Comparison of ENCODE assay signal across 1 cellular context in the genomic region with DNA sequence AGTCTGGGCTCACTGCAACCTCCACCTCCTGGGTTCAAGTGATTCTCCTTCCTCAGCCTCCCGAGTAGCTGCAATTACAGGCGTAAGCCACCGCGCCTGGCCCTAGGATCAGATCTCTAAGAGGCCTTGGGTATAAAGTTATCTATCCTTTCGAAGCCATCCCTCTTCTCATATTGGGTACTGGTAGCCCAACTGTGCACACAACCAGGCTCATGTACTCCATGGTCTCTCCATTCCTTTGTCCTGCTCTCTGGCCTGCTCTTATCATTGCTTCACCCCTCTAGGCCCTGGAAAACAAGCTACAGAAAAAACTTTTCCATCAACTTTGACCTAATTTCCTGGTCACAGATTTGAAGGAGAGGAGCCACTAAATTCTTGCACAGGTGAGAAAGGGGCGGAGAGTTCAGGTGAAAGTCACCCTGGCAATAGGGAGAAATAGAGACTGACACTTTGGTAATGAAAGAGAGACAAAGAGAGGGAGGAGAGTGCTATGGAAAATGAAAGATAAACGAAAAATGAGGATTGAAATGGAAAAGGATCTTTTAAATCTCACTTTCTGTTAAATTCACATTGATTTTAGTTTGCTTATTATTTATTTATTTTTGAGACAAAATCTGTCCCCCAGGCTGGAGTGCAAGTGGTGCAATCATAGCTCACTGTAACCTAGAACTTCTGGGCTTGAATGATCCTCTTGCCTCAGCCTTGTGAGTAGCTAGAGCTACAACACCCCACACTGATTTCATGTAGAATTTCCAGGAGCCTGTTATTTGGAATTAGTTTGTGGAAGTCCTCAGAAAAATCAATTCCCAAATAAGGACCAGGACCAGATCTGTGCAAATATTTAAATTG.
TF ChIP-seq lines count a peak whose summit lies in the region.

No MANE protein-coding gene starts in this region.

TF ChIP-seq in K562, 482 proteins besides CTCF, POLR2A, EP300 and RAD21 (continued from another document):
- TF ChIP-seq CBX8 (IDR thresholded peaks at IDR 0.05; ENCODE audit: borderline replicate concordance, extremely low read depth, low read depth, low read length, poor library complexity, severe bottlenecking) (no peak), HOXB6 (CRISPR knock-in tag; IDR thresholded peaks at IDR 0.05; ENCODE audit: borderline replicate concordance) (peak; percentile 20; the same call in 1 of the 2 replicates), E2F3 (CRISPR knock-in tag; IDR thresholded peaks at IDR 0.05) (peak; percentile 41; the same call in 1 of the 2 replicates), ZSCAN29 (IDR thresholded peaks at IDR 0.05) (no peak), HSF4 (CRISPR knock-in tag; IDR thresholded peaks at IDR 0.05; ENCODE audit: borderline replicate concordance) (no peak), ZNF324 (CRISPR knock-in tag; IDR thresholded peaks at IDR 0.05) (no peak), SIX5 (IDR thresholded peaks at IDR 0.05; ENCODE audit: borderline replicate concordance in 1 of 2, insufficient read depth in 1 of 2, low read depth in 1 of 2, low read length in 2 of 2) (no peak), MTA3 (IDR thresholded peaks at IDR 0.05; ENCODE audit: borderline replicate concordance) (no peak), JUNB (CRISPR knock-in tag; conservative IDR thresholded peaks at IDR 0.05) (no peak), ZNF785 (CRISPR knock-in tag; IDR thresholded peaks at IDR 0.05) (no peak), RFX5 (IDR thresholded peaks at IDR 0.05; ENCODE audit: low read depth, low read length) (no peak), ZBTB7A (IDR thresholded peaks at IDR 0.05; ENCODE audit: borderline replicate concordance, control insufficient read depth, low read depth, low read length) (no peak), ZNF695 (CRISPR knock-in tag; IDR thresholded peaks at IDR 0.05) (no peak), TAL1 (IDR thresholded peaks at IDR 0.05) (no peak; the same call in 1 of the 2 replicates), CCNT2 (IDR thresholded peaks at IDR 0.05; ENCODE audit: borderline replicate concordance, extremely low read depth, insufficient read length, low read depth, low read length) (no peak), HDAC1 (IDR thresholded peaks at IDR 0.05) (no peak), HIVEP1 (CRISPR knock-in tag; IDR thresholded peaks at IDR 0.05) (no peak), ZFX (CRISPR knock-in tag; IDR thresholded peaks at IDR 0.05) (no peak), CCAR2 (IDR thresholded peaks at IDR 0.05; ENCODE audit: low read depth, low read length) (no peak), SMARCE1 (IDR thresholded peaks at IDR 0.05) (no peak), BDP1 (IDR thresholded peaks at IDR 0.05; ENCODE audit: insufficient read depth, insufficient read length) (no peak), NCOA4 (IDR thresholded peaks at IDR 0.05; ENCODE audit: partially characterized antibody) (no peak), XRCC4 (IDR thresholded peaks at IDR 0.05; ENCODE audit: extremely low read depth, insufficient read depth, insufficient read length) (no peak), JUND (IDR thresholded peaks at IDR 0.05; ENCODE audit: borderline replicate concordance, low read depth, low read length) (no peak), JUND (tag; IDR thresholded peaks at IDR 0.05; ENCODE audit: borderline replicate concordance, low read depth, low read length) (no peak), YBX1 (IDR thresholded peaks at IDR 0.05) (no peak), NBN (IDR thresholded peaks at IDR 0.05; ENCODE audit: low read depth) (0 out of 2 replicates have a peak, but pooled peaks have one; percentile 11), SLC30A9 (CRISPR knock-in tag; IDR thresholded peaks at IDR 0.05) (no peak), NCOA1 (IDR thresholded peaks at IDR 0.05; ENCODE audit: low read depth) (no peak), NUFIP1 (IDR thresholded peaks at IDR 0.05; ENCODE audit: partially characterized antibody) (no peak), ZNF134 (CRISPR knock-in tag; conservative IDR thresholded peaks at IDR 0.05) (no peak)
- TF ChIP-seq, protein P1, sequence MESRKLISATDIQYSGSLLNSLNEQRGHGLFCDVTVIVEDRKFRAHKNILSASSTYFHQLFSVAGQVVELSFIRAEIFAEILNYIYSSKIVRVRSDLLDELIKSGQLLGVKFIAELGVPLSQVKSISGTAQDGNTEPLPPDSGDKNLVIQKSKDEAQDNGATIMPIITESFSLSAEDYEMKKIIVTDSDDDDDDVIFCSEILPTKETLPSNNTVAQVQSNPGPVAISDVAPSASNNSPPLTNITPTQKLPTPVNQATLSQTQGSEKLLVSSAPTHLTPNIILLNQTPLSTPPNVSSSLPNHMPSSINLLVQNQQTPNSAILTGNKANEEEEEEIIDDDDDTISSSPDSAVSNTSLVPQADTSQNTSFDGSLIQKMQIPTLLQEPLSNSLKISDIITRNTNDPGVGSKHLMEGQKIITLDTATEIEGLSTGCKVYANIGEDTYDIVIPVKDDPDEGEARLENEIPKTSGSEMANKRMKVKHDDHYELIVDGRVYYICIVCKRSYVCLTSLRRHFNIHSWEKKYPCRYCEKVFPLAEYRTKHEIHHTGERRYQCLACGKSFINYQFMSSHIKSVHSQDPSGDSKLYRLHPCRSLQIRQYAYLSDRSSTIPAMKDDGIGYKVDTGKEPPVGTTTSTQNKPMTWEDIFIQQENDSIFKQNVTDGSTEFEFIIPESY (CRISPR knock-in tag; IDR thresholded peaks at IDR 0.05): peak; percentile 71
- TF ChIP-seq, protein P2, sequence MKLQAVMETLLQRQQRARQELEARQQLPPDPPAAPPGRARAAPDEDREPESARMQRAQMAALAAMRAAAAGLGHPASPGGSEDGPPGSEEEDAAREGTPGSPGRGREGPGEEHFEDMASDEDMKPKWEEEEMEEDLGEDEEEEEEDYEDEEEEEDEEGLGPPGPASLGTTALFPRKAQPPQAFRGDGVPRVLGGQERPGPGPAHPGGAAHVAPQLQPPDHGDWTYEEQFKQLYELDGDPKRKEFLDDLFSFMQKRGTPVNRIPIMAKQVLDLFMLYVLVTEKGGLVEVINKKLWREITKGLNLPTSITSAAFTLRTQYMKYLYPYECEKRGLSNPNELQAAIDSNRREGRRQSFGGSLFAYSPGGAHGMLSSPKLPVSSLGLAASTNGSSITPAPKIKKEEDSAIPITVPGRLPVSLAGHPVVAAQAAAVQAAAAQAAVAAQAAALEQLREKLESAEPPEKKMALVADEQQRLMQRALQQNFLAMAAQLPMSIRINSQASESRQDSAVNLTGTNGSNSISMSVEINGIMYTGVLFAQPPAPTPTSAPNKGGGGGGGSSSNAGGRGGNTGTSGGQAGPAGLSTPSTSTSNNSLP (IDR thresholded peaks at IDR 0.05; ENCODE audit: borderline replicate concordance, low read depth, low read length): no peak
- TF ChIP-seq, protein P3, sequence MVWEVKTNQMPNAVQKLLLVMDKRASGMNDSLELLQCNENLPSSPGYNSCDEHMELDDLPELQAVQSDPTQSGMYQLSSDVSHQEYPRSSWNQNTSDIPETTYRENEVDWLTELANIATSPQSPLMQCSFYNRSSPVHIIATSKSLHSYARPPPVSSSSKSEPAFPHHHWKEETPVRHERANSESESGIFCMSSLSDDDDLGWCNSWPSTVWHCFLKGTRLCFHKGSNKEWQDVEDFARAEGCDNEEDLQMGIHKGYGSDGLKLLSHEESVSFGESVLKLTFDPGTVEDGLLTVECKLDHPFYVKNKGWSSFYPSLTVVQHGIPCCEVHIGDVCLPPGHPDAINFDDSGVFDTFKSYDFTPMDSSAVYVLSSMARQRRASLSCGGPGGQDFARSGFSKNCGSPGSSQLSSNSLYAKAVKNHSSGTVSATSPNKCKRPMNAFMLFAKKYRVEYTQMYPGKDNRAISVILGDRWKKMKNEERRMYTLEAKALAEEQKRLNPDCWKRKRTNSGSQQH (CRISPR knock-in tag; IDR thresholded peaks at IDR 0.05): no peak
- TF ChIP-seq, protein P4, sequence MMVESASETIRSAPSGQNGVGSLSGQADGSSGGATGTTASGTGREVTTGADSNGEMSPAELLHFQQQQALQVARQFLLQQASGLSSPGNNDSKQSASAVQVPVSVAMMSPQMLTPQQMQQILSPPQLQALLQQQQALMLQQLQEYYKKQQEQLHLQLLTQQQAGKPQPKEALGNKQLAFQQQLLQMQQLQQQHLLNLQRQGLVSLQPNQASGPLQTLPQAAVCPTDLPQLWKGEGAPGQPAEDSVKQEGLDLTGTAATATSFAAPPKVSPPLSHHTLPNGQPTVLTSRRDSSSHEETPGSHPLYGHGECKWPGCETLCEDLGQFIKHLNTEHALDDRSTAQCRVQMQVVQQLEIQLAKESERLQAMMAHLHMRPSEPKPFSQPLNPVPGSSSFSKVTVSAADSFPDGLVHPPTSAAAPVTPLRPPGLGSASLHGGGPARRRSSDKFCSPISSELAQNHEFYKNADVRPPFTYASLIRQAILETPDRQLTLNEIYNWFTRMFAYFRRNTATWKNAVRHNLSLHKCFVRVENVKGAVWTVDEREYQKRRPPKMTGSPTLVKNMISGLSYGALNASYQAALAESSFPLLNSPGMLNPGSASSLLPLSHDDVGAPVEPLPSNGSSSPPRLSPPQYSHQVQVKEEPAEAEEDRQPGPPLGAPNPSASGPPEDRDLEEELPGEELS (CRISPR knock-in tag; IDR thresholded peaks at IDR 0.05; ENCODE audit: borderline replicate concordance): 0 out of 2 replicates have a peak, but pooled peaks have one; percentile 18
- TF ChIP-seq, protein P5, sequence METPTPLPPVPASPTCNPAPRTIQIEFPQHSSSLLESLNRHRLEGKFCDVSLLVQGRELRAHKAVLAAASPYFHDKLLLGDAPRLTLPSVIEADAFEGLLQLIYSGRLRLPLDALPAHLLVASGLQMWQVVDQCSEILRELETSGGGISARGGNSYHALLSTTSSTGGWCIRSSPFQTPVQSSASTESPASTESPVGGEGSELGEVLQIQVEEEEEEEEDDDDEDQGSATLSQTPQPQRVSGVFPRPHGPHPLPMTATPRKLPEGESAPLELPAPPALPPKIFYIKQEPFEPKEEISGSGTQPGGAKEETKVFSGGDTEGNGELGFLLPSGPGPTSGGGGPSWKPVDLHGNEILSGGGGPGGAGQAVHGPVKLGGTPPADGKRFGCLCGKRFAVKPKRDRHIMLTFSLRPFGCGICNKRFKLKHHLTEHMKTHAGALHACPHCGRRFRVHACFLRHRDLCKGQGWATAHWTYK (CRISPR knock-in tag; IDR thresholded peaks at IDR 0.05): peak; percentile 87
- TF ChIP-seq, protein P6, sequence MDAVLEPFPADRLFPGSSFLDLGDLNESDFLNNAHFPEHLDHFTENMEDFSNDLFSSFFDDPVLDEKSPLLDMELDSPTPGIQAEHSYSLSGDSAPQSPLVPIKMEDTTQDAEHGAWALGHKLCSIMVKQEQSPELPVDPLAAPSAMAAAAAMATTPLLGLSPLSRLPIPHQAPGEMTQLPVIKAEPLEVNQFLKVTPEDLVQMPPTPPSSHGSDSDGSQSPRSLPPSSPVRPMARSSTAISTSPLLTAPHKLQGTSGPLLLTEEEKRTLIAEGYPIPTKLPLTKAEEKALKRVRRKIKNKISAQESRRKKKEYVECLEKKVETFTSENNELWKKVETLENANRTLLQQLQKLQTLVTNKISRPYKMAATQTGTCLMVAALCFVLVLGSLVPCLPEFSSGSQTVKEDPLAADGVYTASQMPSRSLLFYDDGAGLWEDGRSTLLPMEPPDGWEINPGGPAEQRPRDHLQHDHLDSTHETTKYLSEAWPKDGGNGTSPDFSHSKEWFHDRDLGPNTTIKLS (IDR thresholded peaks at IDR 0.05; ENCODE audit: borderline replicate concordance, low read depth): no peak
- TF ChIP-seq, protein P7, sequence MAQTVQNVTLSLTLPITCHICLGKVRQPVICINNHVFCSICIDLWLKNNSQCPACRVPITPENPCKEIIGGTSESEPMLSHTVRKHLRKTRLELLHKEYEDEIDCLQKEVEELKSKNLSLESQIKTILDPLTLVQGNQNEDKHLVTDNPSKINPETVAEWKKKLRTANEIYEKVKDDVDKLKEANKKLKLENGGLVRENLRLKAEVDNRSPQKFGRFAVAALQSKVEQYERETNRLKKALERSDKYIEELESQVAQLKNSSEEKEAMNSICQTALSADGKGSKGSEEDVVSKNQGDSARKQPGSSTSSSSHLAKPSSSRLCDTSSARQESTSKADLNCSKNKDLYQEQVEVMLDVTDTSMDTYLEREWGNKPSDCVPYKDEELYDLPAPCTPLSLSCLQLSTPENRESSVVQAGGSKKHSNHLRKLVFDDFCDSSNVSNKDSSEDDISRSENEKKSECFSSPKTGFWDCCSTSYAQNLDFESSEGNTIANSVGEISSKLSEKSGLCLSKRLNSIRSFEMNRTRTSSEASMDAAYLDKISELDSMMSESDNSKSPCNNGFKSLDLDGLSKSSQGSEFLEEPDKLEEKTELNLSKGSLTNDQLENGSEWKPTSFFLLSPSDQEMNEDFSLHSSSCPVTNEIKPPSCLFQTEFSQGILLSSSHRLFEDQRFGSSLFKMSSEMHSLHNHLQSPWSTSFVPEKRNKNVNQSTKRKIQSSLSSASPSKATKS (CRISPR knock-in tag; IDR thresholded peaks at IDR 0.05): no peak
- TF ChIP-seq, protein P8, sequence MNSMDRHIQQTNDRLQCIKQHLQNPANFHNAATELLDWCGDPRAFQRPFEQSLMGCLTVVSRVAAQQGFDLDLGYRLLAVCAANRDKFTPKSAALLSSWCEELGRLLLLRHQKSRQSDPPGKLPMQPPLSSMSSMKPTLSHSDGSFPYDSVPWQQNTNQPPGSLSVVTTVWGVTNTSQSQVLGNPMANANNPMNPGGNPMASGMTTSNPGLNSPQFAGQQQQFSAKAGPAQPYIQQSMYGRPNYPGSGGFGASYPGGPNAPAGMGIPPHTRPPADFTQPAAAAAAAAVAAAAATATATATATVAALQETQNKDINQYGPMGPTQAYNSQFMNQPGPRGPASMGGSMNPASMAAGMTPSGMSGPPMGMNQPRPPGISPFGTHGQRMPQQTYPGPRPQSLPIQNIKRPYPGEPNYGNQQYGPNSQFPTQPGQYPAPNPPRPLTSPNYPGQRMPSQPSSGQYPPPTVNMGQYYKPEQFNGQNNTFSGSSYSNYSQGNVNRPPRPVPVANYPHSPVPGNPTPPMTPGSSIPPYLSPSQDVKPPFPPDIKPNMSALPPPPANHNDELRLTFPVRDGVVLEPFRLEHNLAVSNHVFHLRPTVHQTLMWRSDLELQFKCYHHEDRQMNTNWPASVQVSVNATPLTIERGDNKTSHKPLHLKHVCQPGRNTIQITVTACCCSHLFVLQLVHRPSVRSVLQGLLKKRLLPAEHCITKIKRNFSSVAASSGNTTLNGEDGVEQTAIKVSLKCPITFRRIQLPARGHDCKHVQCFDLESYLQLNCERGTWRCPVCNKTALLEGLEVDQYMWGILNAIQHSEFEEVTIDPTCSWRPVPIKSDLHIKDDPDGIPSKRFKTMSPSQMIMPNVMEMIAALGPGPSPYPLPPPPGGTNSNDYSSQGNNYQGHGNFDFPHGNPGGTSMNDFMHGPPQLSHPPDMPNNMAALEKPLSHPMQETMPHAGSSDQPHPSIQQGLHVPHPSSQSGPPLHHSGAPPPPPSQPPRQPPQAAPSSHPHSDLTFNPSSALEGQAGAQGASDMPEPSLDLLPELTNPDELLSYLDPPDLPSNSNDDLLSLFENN (IDR thresholded peaks at IDR 0.05; ENCODE audit: low read depth in 2 of 2, low read length in 2 of 2): no peak
- TF ChIP-seq, protein P9, sequence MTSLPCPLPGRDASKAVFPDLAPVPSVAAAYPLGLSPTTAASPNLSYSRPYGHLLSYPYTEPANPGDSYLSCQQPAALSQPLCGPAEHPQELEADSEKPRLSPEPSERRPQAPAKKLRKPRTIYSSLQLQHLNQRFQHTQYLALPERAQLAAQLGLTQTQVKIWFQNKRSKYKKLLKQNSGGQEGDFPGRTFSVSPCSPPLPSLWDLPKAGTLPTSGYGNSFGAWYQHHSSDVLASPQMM (CRISPR knock-in tag; IDR thresholded peaks at IDR 0.05): 0 out of 2 replicates have a peak, but pooled peaks have one; percentile 25
- TF ChIP-seq, protein P10, sequence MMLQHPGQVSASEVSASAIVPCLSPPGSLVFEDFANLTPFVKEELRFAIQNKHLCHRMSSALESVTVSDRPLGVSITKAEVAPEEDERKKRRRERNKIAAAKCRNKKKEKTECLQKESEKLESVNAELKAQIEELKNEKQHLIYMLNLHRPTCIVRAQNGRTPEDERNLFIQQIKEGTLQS (IDR thresholded peaks at IDR 0.05): no peak
- TF ChIP-seq, protein P10 (CRISPR knock-in tag; conservative IDR thresholded peaks at IDR 0.05): no peak
TF ChIP-seq in K562: peak in this region for 59.
